Comparison of ENCODE assay signal across 1 cellular context in the genomic region with DNA sequence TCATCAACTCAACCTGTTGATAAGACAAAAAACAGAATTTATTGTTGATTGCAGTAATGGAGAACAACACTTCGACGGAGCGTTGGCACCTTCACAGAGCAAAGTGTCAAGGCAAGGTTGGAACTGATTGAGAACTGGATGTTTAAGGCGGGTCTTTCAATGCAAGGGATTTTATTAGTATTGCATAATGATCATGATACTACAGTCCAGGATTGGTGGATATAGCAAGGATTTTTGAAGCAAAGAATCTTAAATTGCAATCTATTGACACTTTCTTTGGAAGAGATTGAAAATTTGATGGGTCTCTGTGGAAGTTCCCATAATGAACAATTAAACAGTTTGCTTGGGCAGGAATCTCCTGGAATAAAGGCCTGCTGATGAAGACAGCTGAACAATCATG.
TF ChIP-seq lines count a peak whose summit lies in the region.

No MANE protein-coding gene starts in this region.

TF ChIP-seq in HepG2, 621 proteins besides CTCF, POLR2A, EP300 and RAD21:
- TF ChIP-seq YEATS4 (CRISPR knock-in tag; IDR thresholded peaks at IDR 0.05; ENCODE audit: borderline replicate concordance) (no peak), SRY (CRISPR knock-in tag; IDR thresholded peaks at IDR 0.05) (no peak)
